Comparison of ENCODE assay signal across 28 cellular contexts in genomic region chr18:59145055-59145454, GRCh38. TPM values are rescaled to one million over a fixed set of nuclear protein-coding genes. Genes with fewer than 3 reads are reported as not detected.
DNase-seq lines count a peak whose midpoint lies in the region; TF ChIP-seq lines count a peak whose summit lies in the region.
"Had no signal": no experiment of that assay in that cellular context is flagged by ENCODE, and none has a peak within 500 bp of the region (broad histone marks: within the 10 kb centered on the region; RNA-seq: fewer than 3 reads in every experiment).

No MANE protein-coding gene starts in this region.

- TF ChIP-seq CTCF in MM.1S (IDR thresholded peaks at IDR 0.05; ENCODE audit: low read length) (no peak), Peyer's patch (IDR thresholded peaks at IDR 0.05) (no peak)

- no peak for TF ChIP-seq POLR2A in Peyer's patch (IDR thresholded peaks at IDR 0.05)

- H3K27ac ChIP-seq in MM.1S (ENCODE audit: low read length) (no peak overlapping the region), Peyer's patch (no peak overlapping the region)
- H3K27ac ChIP-seq: colonic mucosa, left ventricle myocardium inferior, psoas muscle, SJSA1, thoracic aorta had no signal

- no peaks in the 10 kb centered on the region for H3K27me3 ChIP-seq in MM.1S (replicated peaks; ENCODE audit: insufficient read depth, low read length)
- H3K27me3 ChIP-seq in Peyer's patch: no peaks in the 10 kb centered on the region
- H3K27me3 ChIP-seq: colonic mucosa, MG63, SJSA1 had no signal

- peak overlapping the region; percentile 67; the same call in 1 of the 2 replicates for H3K4me2 ChIP-seq in MM.1S (ENCODE audit: low read depth, low read length)

- H3K36me3 ChIP-seq in MM.1S (replicated peaks; ENCODE audit: insufficient read depth, low read length) (peaks cover 17% of the 10 kb centered on the region; the same call in 1 of the 2 replicates), Peyer's patch (no peaks in the 10 kb centered on the region)
- H3K36me3 ChIP-seq: colonic mucosa, MG63, SJSA1, thoracic aorta had no signal

- peaks cover 33% of the 10 kb centered on the region for H3F3A ChIP-seq in MM.1S (ENCODE audit: insufficient read depth, low read length)

- no peak overlapping the region for H3K9ac ChIP-seq in MM.1S (ENCODE audit: low read length)

- H3K9me3 ChIP-seq in MM.1S (replicated peaks; ENCODE audit: insufficient read depth, low read length): no peaks in the 10 kb centered on the region
- H3K9me3 ChIP-seq in Peyer's patch: no peaks in the 10 kb centered on the region
- H3K9me3 ChIP-seq: colonic mucosa, left ventricle myocardium inferior, MG63, psoas muscle, SJSA1, thoracic aorta had no signal

- H3K4me3 ChIP-seq in MM.1S (ENCODE audit: low read length) (no peak overlapping the region), Peyer's patch (no peak overlapping the region)
- H3K4me3 ChIP-seq: colonic mucosa, left ventricle myocardium inferior, MG63, psoas muscle, SJSA1, thoracic aorta had no signal

- H3K9me2 ChIP-seq in MM.1S (replicated peaks; ENCODE audit: insufficient read depth, low read length): no peaks in the 10 kb centered on the region

- peaks cover 44% of the 10 kb centered on the region for H4K20me1 ChIP-seq in MM.1S (ENCODE audit: insufficient read depth, low read length)

- H3K4me1 ChIP-seq in MM.1S (ENCODE audit: low read length) (peaks cover 34% of the 10 kb centered on the region), Peyer's patch (peaks cover 0 to 12% (median 0%) of the 10 kb centered on the region in 4 donors)
- H3K4me1 ChIP-seq: colonic mucosa had no signal

- H3K79me2 ChIP-seq in MM.1S (ENCODE audit: low read length): peaks cover 100% of the 10 kb centered on the region

- peak; percentile 77 for DNase-seq in COR-L47 (lab: John Stamatoyannopoulos, UW)
- DNase-seq in MM.1S: no peak
- peak; percentile 91 for DNase-seq in NCI-H69 (lab: John Stamatoyannopoulos, UW)
- DNase-seq in dermis blood vessel endothelial cell: peak; percentile 8
- DNase-seq in NCI-H1417 treated with DMSO at 0.1 percent for 48 hours (lab: John Stamatoyannopoulos, UW): no peak
- no peak for DNase-seq in GOT3 (lab: John Stamatoyannopoulos, UW)
- DNase-seq in superior temporal gyrus (ENCODE audit: extremely low spot score): no peak
- no peak for DNase-seq in Peyer's patch
- DNase-seq: activated CD4-positive, CD25-positive, alpha-beta regulatory T cell treated with anti-CD3 and anti-CD28 coated beads, Interleukin-2, amount 50 U/mL, for 72 hours; activated CD8-positive, alpha-beta T cell treated with anti-CD3 and anti-CD28 coated beads for 36 hours; activated effector memory CD4-positive, alpha-beta T cell treated with anti-CD3 and anti-CD28 coated beads, Interleukin-2, amount 50 U/mL, for 16 hours; activated naive CD8-positive, alpha-beta T cell treated with anti-CD3 and anti-CD28 coated beads for 36 hours; aorta; CD4-positive, CD25-positive, alpha-beta regulatory T cell; colonic mucosa; effector memory CD4-positive, alpha-beta T cell; GF-D8; left ventricle myocardium inferior; MG63; naive B cell; NCI-H146; NCI-H2227 treated with DMSO at 0.1 percent for 48 hours; psoas muscle; stimulated activated CD4-positive, alpha-beta T cell treated with anti-CD3 and anti-CD28 coated beads, Interleukin-15, amount 100 ng/mL, for 24 hours; stimulated activated naive CD4-positive, alpha-beta T cell treated with Interleukin-2 at 50 U/mL for 16 hours; T-helper 1 cell had no signal

- no peak overlapping the region for H2AFZ ChIP-seq in MM.1S (ENCODE audit: low read length)

RNA-seq across cellular contexts. Expression of gene SEC11C, which starts 5.4 kb away (rescaled TPM):
- total RNA-seq in dermis blood vessel endothelial cell (20.8 and 24.8 TPM in 2 replicates), Peyer's patch (10 to 100 TPM; 15.7 to 52.9 (median 29.4) TPM)

Comparison
In these comparisons a context has a peak if more than half of its experiments do, and no peak if none do; other contexts are left out.
1. DNase-seq: peak in COR-L47 (single experiment), NCI-H69 (single experiment) and dermis blood vessel endothelial cell (single experiment); none in MM.1S (single experiment), NCI-H1417 treated with DMSO at 0.1 percent for 48 hours (single experiment), GOT3 (single experiment), superior temporal gyrus (single experiment) and Peyer's patch (0 of 3).